8 cellular contexts compared by ENCODE assay signal in genomic region chr2:64918220-64918886, GRCh38.
DNase-seq lines count a peak whose midpoint lies in the region; ATAC-seq, FAIRE-seq and TF ChIP-seq lines count a peak whose summit lies in the region.

No MANE protein-coding gene starts in this region.

- peak overlapping the region; percentile 83 for H3K27ac Mint-ChIP-seq in activated CD4-positive, alpha-beta T cell treated with anti-CD3 and anti-CD28 coated beads, Interleukin-2, amount 10 ng/mL, durations not matched to agents 7 days and 5 days
- H3K27ac Mint-ChIP-seq in activated naive CD8-positive, alpha-beta T cell: no peak overlapping the region

- no peaks in the 10 kb centered on the region for H3K9me3 Mint-ChIP-seq in activated CD4-positive, alpha-beta T cell treated with anti-CD3 and anti-CD28 coated beads, Interleukin-2, amount 10 ng/mL, durations not matched to agents 7 days and 5 days
- H3K9me3 Mint-ChIP-seq in activated naive CD8-positive, alpha-beta T cell (ENCODE audit: low read depth): no peaks in the 10 kb centered on the region

- no peak overlapping the region for H3K27ac ChIP-seq in keratinocyte (ENCODE audit: control insufficient read depth, insufficient read depth, low read length)
- H3K27ac ChIP-seq in testis: peak overlapping the region in 1 of 2 donors; percentile 61

- H3K4me3 ChIP-seq in keratinocyte (ENCODE audit: control insufficient read depth in 2 of 3, extremely low read depth in 1 of 3, insufficient read depth in 2 of 3, low read depth in 1 of 3, low read length in 3 of 3) (peak overlapping the region; percentile 31 to 70 (median 61)), testis (peak overlapping the region; percentile 49 to 65)

- no peaks in the 10 kb centered on the region for H3K36me3 Mint-ChIP-seq in activated CD4-positive, alpha-beta T cell treated with anti-CD3 and anti-CD28 coated beads, Interleukin-2, amount 10 ng/mL, durations not matched to agents 7 days and 5 days (ENCODE audit: low read depth)
- no peaks in the 10 kb centered on the region for H3K36me3 Mint-ChIP-seq in activated naive CD8-positive, alpha-beta T cell

- CTCF ChIA-PET in activated CD4-positive, alpha-beta T cell treated with anti-CD3 and anti-CD28 coated beads, Interleukin-2, amount 10 ng/mL, durations not matched to agents 7 days and 5 days (lab: Charles Lee): interaction anchor here (0.5 to 3.5 kb wide), 48 partner anchors 8 to 655 kb away, joined by 3 to 34 read pairs (median 4); partner anchors contain the start of genes AFTPH, CEP68 and SLC1A4

- POLR2A ChIA-PET in activated CD4-positive, alpha-beta T cell treated with anti-CD3 and anti-CD28 coated beads, Interleukin-2, amount 10 ng/mL, durations not matched to agents 7 days and 5 days (lab: Charles Lee): interaction anchor here (1.5 kb wide), 1 partner anchor 70 kb away, joined by 5 read pairs; no protein-coding TSS in a partner anchor

- no peak overlapping the region for H3K9ac ChIP-seq in keratinocyte (ENCODE audit: control insufficient read depth, extremely low read depth, insufficient read depth, low read length)

- H2AFZ ChIP-seq in keratinocyte (ENCODE audit: control insufficient read depth, low read length): peak overlapping the region; percentile 96

- no peaks in the 10 kb centered on the region for H3K79me2 ChIP-seq in keratinocyte (ENCODE audit: control insufficient read depth, insufficient read depth, low read length)

- H3K36me3 ChIP-seq in keratinocyte (ENCODE audit: control insufficient read depth in 2 of 2, extremely low read depth in 1 of 2, insufficient read depth in 2 of 2, low read length in 2 of 2) (no peaks in the 10 kb centered on the region), testis (ENCODE audit: low read depth, missing control alignments) (no peaks in the 10 kb centered on the region)

- no peak for DNase-seq in activated CD4-positive, alpha-beta T cell treated with anti-CD3 and anti-CD28 coated beads, Interleukin-2, amount 10 ng/mL, durations not matched to agents 7 days and 5 days
- no peak for DNase-seq in activated CD4-positive, alpha-beta T cell treated with anti-CD3 and anti-CD28 coated beads for 4 hours
- no peak for DNase-seq in keratinocyte (ENCODE audit: low read depth, low spot score)
- no peak for DNase-seq in testis
- DNase-seq in hepatic stellate cell (ENCODE audit: low spot score): no peak

- no peaks in the 10 kb centered on the region for H3K9me3 ChIP-seq in keratinocyte (ENCODE audit: control insufficient read depth, low read depth, low read length)
- H3K9me3 ChIP-seq in testis: no peaks in the 10 kb centered on the region

- H3K4me2 ChIP-seq in keratinocyte (ENCODE audit: control insufficient read depth, extremely low read depth, insufficient read depth, low read depth, low read length): peak overlapping the region; percentile 83

- TF ChIP-seq POLR2A in testis (IDR thresholded peaks at IDR 0.05): no peak

- H3K4me3 Mint-ChIP-seq in activated CD4-positive, alpha-beta T cell treated with anti-CD3 and anti-CD28 coated beads, Interleukin-2, amount 10 ng/mL, durations not matched to agents 7 days and 5 days: peak overlapping the region; percentile 80
- peak overlapping the region; percentile 91 for H3K4me3 Mint-ChIP-seq in activated naive CD8-positive, alpha-beta T cell

- no peaks in the 10 kb centered on the region for H4K20me1 ChIP-seq in keratinocyte (ENCODE audit: control insufficient read depth, extremely low read depth, insufficient read depth, low read length)

- no peaks in the 10 kb centered on the region for H3K27me3 Mint-ChIP-seq in activated CD4-positive, alpha-beta T cell treated with anti-CD3 and anti-CD28 coated beads, Interleukin-2, amount 10 ng/mL, durations not matched to agents 7 days and 5 days
- H3K27me3 Mint-ChIP-seq in activated naive CD8-positive, alpha-beta T cell: no peaks in the 10 kb centered on the region

- WGBS in testis, 2 donors: 76 to 78% methylated on average over 8 of the region's 8 CpGs

- no peaks in the 10 kb centered on the region for H3K27me3 ChIP-seq in keratinocyte (ENCODE audit: control insufficient read depth, extremely low read depth, insufficient read depth, low read length)
- no peaks in the 10 kb centered on the region for H3K27me3 ChIP-seq in testis

- TF ChIP-seq CTCF in keratinocyte (optimal IDR thresholded peaks at IDR 0.05 in 1 of 3, IDR thresholded peaks at IDR 0.05 in 1 of 3, conservative IDR thresholded peaks at IDR 0.05 in 1 of 3; ENCODE audit: extremely low read depth in 1 of 3, insufficient read depth in 2 of 3, low read length in 3 of 3) (no peak), testis (IDR thresholded peaks at IDR 0.05) (no peak)

- intact Hi-C loops in testis (cut with DNase I; ENCODE audit: low total_unique reads): loop anchor here (5.0 kb wide), 1 partner anchor 124 kb away; no protein-coding TSS in a partner anchor

- no peaks in the 10 kb centered on the region for H3K4me1 ChIP-seq in keratinocyte (ENCODE audit: control insufficient read depth, extremely low read depth, insufficient read depth, low read length)
- peaks cover 7% of the 10 kb centered on the region for H3K4me1 ChIP-seq in testis

- FAIRE-seq in keratinocyte (lab: Jason Lieb, UNC): no peak

- dilution Hi-C loops in keratinocyte (cut with MboI; ENCODE audit: extremely low pct_ligation_motif_present, low sequenced_read_pairs): loop anchor here (25.0 kb wide), 1 partner anchor 119 kb away; no protein-coding TSS in a partner anchor

- peaks cover 24% of the 10 kb centered on the region for H3K4me1 Mint-ChIP-seq in activated CD4-positive, alpha-beta T cell treated with anti-CD3 and anti-CD28 coated beads, Interleukin-2, amount 10 ng/mL, durations not matched to agents 7 days and 5 days
- H3K4me1 Mint-ChIP-seq in activated naive CD8-positive, alpha-beta T cell (ENCODE audit: low read depth): peaks cover 13% of the 10 kb centered on the region

- ATAC-seq in HG03378 (IDR thresholded peaks at IDR 0.05; ENCODE audit: unreplicated experiment) (no peak), GM19467 (IDR thresholded peaks at IDR 0.05; ENCODE audit: unreplicated experiment) (no peak)

- H3K9me1 ChIP-seq in keratinocyte (ENCODE audit: control insufficient read depth, extremely low read depth, insufficient read depth, low read length): no peaks in the 10 kb centered on the region
